ENCODE assay signal across 35 cellular contexts in genomic region chr2:237180987-237181386, GRCh38.
A peak's percentile ranks its signal among the peaks of the same experiment; 100 is the strongest.
DNase-seq lines count a peak whose midpoint lies in the region; ATAC-seq and TF ChIP-seq lines count a peak whose summit lies in the region.
"Had no signal": no experiment of that assay in that cellular context is flagged by ENCODE, and none has a peak within 500 bp of the region (broad histone marks: within the 10 kb centered on the region; RNA-seq: fewer than 3 reads in every experiment).

No MANE protein-coding gene starts in this region.

- H3K9me3 Mint-ChIP-seq in HFFc6 (no peaks in the 10 kb centered on the region), Caco-2 (ENCODE audit: unreplicated experiment) (no peaks in the 10 kb centered on the region)
- H3K9me3 Mint-ChIP-seq: activated B cell treated with CpG ODN at 0.5 μM for 24 hours; activated naive CD8-positive, alpha-beta T cell treated with anti-CD3 and anti-CD28 coated beads, Interleukin-2, amount 10 ng/mL, durations not matched to agents 7 days and 5 days; activated T-cell treated with anti-CD3 and anti-CD28 coated beads, Interleukin-2, amount 50 U/mL, for 4 hours; CD8-positive, alpha-beta memory T cell; dendritic cell treated with granulocyte-macrophage colony-stimulating factor and Interleukin-4, amounts not matched to agents 40 ng/mL and 50 ng/mL, for 4 days; naive thymus-derived CD8-positive, alpha-beta T cell; T-cell had no signal

- intact Hi-C loops in psoas muscle (cut with DNase I) (no loop called here), Caco-2 (cut with micrococcal nuclease; ENCODE audit: unreplicated experiment) (no loop called here), colonic mucosa (cut with DNase I) (no loop called here)

- no peak overlapping the region for H2AFZ ChIP-seq in ACC112 (ENCODE audit: low read length, unreplicated experiment)

- H3K4me3 Mint-ChIP-seq in HFFc6 (no peak overlapping the region), Caco-2 (ENCODE audit: unreplicated experiment) (no peak overlapping the region)
- H3K4me3 Mint-ChIP-seq: activated B cell treated with CpG ODN at 0.5 μM for 24 hours; activated CD8-positive, alpha-beta memory T cell treated with anti-CD3 and anti-CD28 coated beads, Interleukin-2, amount 10 ng/mL, durations not matched to agents 7 days and 5 days; activated naive CD8-positive, alpha-beta T cell treated with anti-CD3 and anti-CD28 coated beads, Interleukin-2, amount 10 ng/mL, durations not matched to agents 7 days and 5 days; activated T-cell treated with anti-CD3 and anti-CD28 coated beads, Interleukin-2, amount 50 U/mL, for 4 hours; CD8-positive, alpha-beta memory T cell; dendritic cell treated with granulocyte-macrophage colony-stimulating factor and Interleukin-4, amounts not matched to agents 40 ng/mL and 50 ng/mL, for 4 days; naive thymus-derived CD8-positive, alpha-beta T cell; T-cell had no signal

- DNase-seq in HFFc6 (no peak), fibroblast of the aortic adventitia (ENCODE audit: low read depth) (peak; percentile 50), psoas muscle (no peak), Caco-2 (no peak), colonic mucosa (no peak), upper lobe of left lung (no peak)
- DNase-seq: activated B cell treated with CpG ODN at 0.5 μM for 24 hours; activated CD8-positive, alpha-beta memory T cell treated with anti-CD3 and anti-CD28 coated beads, Interleukin-2, amount 10 ng/mL, durations not matched to agents 7 days and 5 days; activated gamma-delta T cell; activated naive CD8-positive, alpha-beta T cell treated with anti-CD3 and anti-CD28 coated beads, Interleukin-2, amount 10 ng/mL, durations not matched to agents 7 days and 5 days; activated T-cell treated with anti-CD3 and anti-CD28 coated beads, Interleukin-2, amount 50 U/mL, for 4 hours; aorta; CD8-positive, alpha-beta memory T cell; erythroblast; foreskin melanocyte; HCEC 1CT; heart left ventricle; Kasumi-1; kidney; lower lobe of right lung; naive thymus-derived CD8-positive, alpha-beta T cell; NCI-H1436 treated with DMSO at 0.1 percent for 48 hours; NCI-H2107; NCI-H345; nucleus accumbens; small intestine; stimulated activated CD4-positive, alpha-beta T cell treated with anti-CD3 and anti-CD28 coated beads, Interleukin-1b, Interleukin-23, amount 100 ng/mL, for 48 hours; stimulated activated naive CD8-positive, alpha-beta T cell treated with anti-CD3 and anti-CD28 coated beads, Interleukin-15, Interleukin-2, amounts not matched to agents 100 U/mL and 50 U/mL, for 24 hours; T-cell had no signal

- H3K9ac ChIP-seq in colonic mucosa (ENCODE audit: low read depth in 2 of 2, low read length in 2 of 2) = no peak overlapping the region

- H3K4me1 Mint-ChIP-seq in HFFc6 (ENCODE audit: low read depth) = peaks cover 94% of the 10 kb centered on the region
- no peaks in the 10 kb centered on the region for H3K4me1 Mint-ChIP-seq in Caco-2 (ENCODE audit: low read depth, unreplicated experiment)
- H3K4me1 Mint-ChIP-seq: activated B cell treated with CpG ODN at 0.5 μM for 24 hours; activated CD8-positive, alpha-beta memory T cell treated with anti-CD3 and anti-CD28 coated beads, Interleukin-2, amount 10 ng/mL, durations not matched to agents 7 days and 5 days; activated naive CD8-positive, alpha-beta T cell treated with anti-CD3 and anti-CD28 coated beads, Interleukin-2, amount 10 ng/mL, durations not matched to agents 7 days and 5 days; CD8-positive, alpha-beta memory T cell; T-cell had no signal

- H3K9me3 ChIP-seq in psoas muscle (no peaks in the 10 kb centered on the region), Caco-2 (no peaks in the 10 kb centered on the region), colonic mucosa (no peaks in the 10 kb centered on the region), upper lobe of left lung (no peaks in the 10 kb centered on the region)
- H3K9me3 ChIP-seq: heart left ventricle, lower lobe of right lung, thoracic aorta had no signal

- TF ChIP-seq CTCF in HFFc6 (IDR thresholded peaks at IDR 0.05) = no peak
- TF ChIP-seq CTCF in fibroblast of the aortic adventitia (IDR thresholded peaks at IDR 0.05; ENCODE audit: insufficient read depth, low read length) = no peak
- no peak for TF ChIP-seq CTCF in psoas muscle (IDR thresholded peaks at IDR 0.05)
- TF ChIP-seq CTCF in Caco-2 (IDR thresholded peaks at IDR 0.05; ENCODE audit: insufficient read depth in 1 of 2, low read depth in 1 of 2, low read length in 1 of 2, severe bottlenecking in 1 of 2, unreplicated experiment in 1 of 2) = no peak
- no peak for TF ChIP-seq CTCF in colonic mucosa (IDR thresholded peaks at IDR 0.05)
- no peak for TF ChIP-seq CTCF in upper lobe of left lung (IDR thresholded peaks at IDR 0.05)

- POLR2A ChIA-PET in Caco-2 (lab: Charles Lee) = no interaction called here

- H3K27ac Mint-ChIP-seq in HFFc6 (peak overlapping the region; percentile 56), Caco-2 (ENCODE audit: unreplicated experiment) (no peak overlapping the region)
- H3K27ac Mint-ChIP-seq: activated B cell treated with CpG ODN at 0.5 μM for 24 hours; activated CD8-positive, alpha-beta memory T cell treated with anti-CD3 and anti-CD28 coated beads, Interleukin-2, amount 10 ng/mL, durations not matched to agents 7 days and 5 days; activated naive CD8-positive, alpha-beta T cell treated with anti-CD3 and anti-CD28 coated beads, Interleukin-2, amount 10 ng/mL, durations not matched to agents 7 days and 5 days; CD8-positive, alpha-beta memory T cell; dendritic cell treated with granulocyte-macrophage colony-stimulating factor and Interleukin-4, amounts not matched to agents 40 ng/mL and 50 ng/mL, for 4 days; naive thymus-derived CD8-positive, alpha-beta T cell; T-cell had no signal

- no peak for TF ChIP-seq EP300 in upper lobe of left lung (IDR thresholded peaks at IDR 0.05)

- H3K4me3 ChIP-seq in ACC112 (ENCODE audit: low read depth, low read length) (no peak overlapping the region), fibroblast of the aortic adventitia (ENCODE audit: low read depth, low read length) (no peak overlapping the region), psoas muscle (no peak overlapping the region), Caco-2 (ENCODE audit: low read depth, low read length) (no peak overlapping the region), colonic mucosa (no peak overlapping the region), upper lobe of left lung (no peak overlapping the region)
- H3K4me3 ChIP-seq: cardiac muscle cell, heart left ventricle, lower lobe of right lung, thoracic aorta had no signal

- BruUV-seq in Caco-2 (replicated peaks; lab: Mats Ljungman, UMichigan) = no TSS peak

- ATAC-seq in psoas muscle = peak in 3 of 4 donors; percentile 70 to 96 (median 83)
- ATAC-seq in GM18873 (IDR thresholded peaks at IDR 0.05; ENCODE audit: low FRiP score, unreplicated experiment) = no peak
- no peak for ATAC-seq in upper lobe of left lung (ENCODE audit: low FRiP score in 2 of 2)
- ATAC-seq: activated CD8-positive, alpha-beta memory T cell treated with anti-CD3 and anti-CD28 coated beads, Interleukin-2, amount 10 ng/mL, durations not matched to agents 7 days and 5 days; activated T-cell treated with anti-CD3 and anti-CD28 coated beads, Interleukin-2, amount 50 U/mL, for 4 hours; HepG2; naive thymus-derived CD8-positive, alpha-beta T cell; stimulated activated naive CD8-positive, alpha-beta T cell treated with anti-CD3 and anti-CD28 coated beads, Interleukin-15, Interleukin-2, amounts not matched to agents 100 U/mL and 50 U/mL, for 24 hours; T-cell had no signal

- no peaks in the 10 kb centered on the region for H3K27me3 Mint-ChIP-seq in HFFc6 (ENCODE audit: insufficient read depth)
- peaks cover 3% of the 10 kb centered on the region for H3K27me3 Mint-ChIP-seq in Caco-2 (ENCODE audit: insufficient read depth, unreplicated experiment)

- peaks cover 5% of the 10 kb centered on the region; the same call in 1 of the 2 replicates for H3K36me3 Mint-ChIP-seq in HFFc6 (ENCODE audit: low read depth)
- no peaks in the 10 kb centered on the region for H3K36me3 Mint-ChIP-seq in Caco-2 (ENCODE audit: insufficient read depth, unreplicated experiment)
- H3K36me3 Mint-ChIP-seq: activated CD8-positive, alpha-beta memory T cell treated with anti-CD3 and anti-CD28 coated beads, Interleukin-2, amount 10 ng/mL, durations not matched to agents 7 days and 5 days; activated naive CD8-positive, alpha-beta T cell treated with anti-CD3 and anti-CD28 coated beads, Interleukin-2, amount 10 ng/mL, durations not matched to agents 7 days and 5 days; CD8-positive, alpha-beta memory T cell; naive thymus-derived CD8-positive, alpha-beta T cell; T-cell had no signal

- peak overlapping the region; percentile 98 for H3K27ac ChIP-seq in ACC112 (ENCODE audit: low read depth, low read length)
- H3K27ac ChIP-seq in psoas muscle = no peak overlapping the region
- no peak overlapping the region for H3K27ac ChIP-seq in colonic mucosa
- no peak overlapping the region for H3K27ac ChIP-seq in upper lobe of left lung
- H3K27ac ChIP-seq: cardiac muscle cell, lower lobe of right lung, thoracic aorta had no signal

- CTCF ChIA-PET in Caco-2 (lab: Charles Lee) = no interaction called here

- 55 to 81% (median 62%) methylated on average over 2 of the region's 2 CpGs for WGBS in psoas muscle, 3 donors
- WGBS in upper lobe of left lung, 2 donors = 92 to 100% methylated on average over 2 of the region's 2 CpGs

- no peaks in the 10 kb centered on the region for H3K36me3 ChIP-seq in ACC112 (ENCODE audit: insufficient read depth, low read length)
- no peaks in the 10 kb centered on the region for H3K36me3 ChIP-seq in psoas muscle (ENCODE audit: insufficient read depth in 1 of 2, low read depth in 1 of 2)
- no peaks in the 10 kb centered on the region for H3K36me3 ChIP-seq in Caco-2 (ENCODE audit: control insufficient read depth, insufficient read depth, low read length)
- no peaks in the 10 kb centered on the region for H3K36me3 ChIP-seq in colonic mucosa
- no peaks in the 10 kb centered on the region for H3K36me3 ChIP-seq in upper lobe of left lung
- H3K36me3 ChIP-seq: cardiac muscle cell, heart left ventricle, lower lobe of right lung, thoracic aorta had no signal

- no peak for TF ChIP-seq POLR2A in upper lobe of left lung (IDR thresholded peaks at IDR 0.05)

- H3K4me1 ChIP-seq in ACC112 (ENCODE audit: control insufficient read depth, insufficient read depth, low read length, unreplicated experiment) = peaks cover 88% of the 10 kb centered on the region
- H3K4me1 ChIP-seq in psoas muscle = no peaks in the 10 kb centered on the region
- no peaks in the 10 kb centered on the region for H3K4me1 ChIP-seq in Caco-2
- no peaks in the 10 kb centered on the region for H3K4me1 ChIP-seq in colonic mucosa
- H3K4me1 ChIP-seq in upper lobe of left lung = no peaks in the 10 kb centered on the region
- H3K4me1 ChIP-seq: lower lobe of right lung had no signal

- H3K79me2 ChIP-seq in ACC112 (ENCODE audit: control insufficient read depth, insufficient read depth, low read length, unreplicated experiment) = no peaks in the 10 kb centered on the region

- H3K27me3 ChIP-seq in ACC112 (ENCODE audit: insufficient read depth, low read length) (no peaks in the 10 kb centered on the region), psoas muscle (ENCODE audit: insufficient read depth in 3 of 3, low read length in 2 of 3) (no peaks in the 10 kb centered on the region), Caco-2 (replicated peaks; ENCODE audit: control insufficient read depth, insufficient read depth, low read length) (no peaks in the 10 kb centered on the region), colonic mucosa (no peaks in the 10 kb centered on the region), upper lobe of left lung (no peaks in the 10 kb centered on the region)
- H3K27me3 ChIP-seq: cardiac muscle cell, heart left ventricle had no signal

Comparison
In these comparisons a context has a peak if more than half of its experiments do, and no peak if none do; other contexts are left out.
1. ATAC-seq: peak in psoas muscle (3 of 4); none in GM18873 (single experiment) and upper lobe of left lung (0 of 2).